In the genomic region with DNA sequence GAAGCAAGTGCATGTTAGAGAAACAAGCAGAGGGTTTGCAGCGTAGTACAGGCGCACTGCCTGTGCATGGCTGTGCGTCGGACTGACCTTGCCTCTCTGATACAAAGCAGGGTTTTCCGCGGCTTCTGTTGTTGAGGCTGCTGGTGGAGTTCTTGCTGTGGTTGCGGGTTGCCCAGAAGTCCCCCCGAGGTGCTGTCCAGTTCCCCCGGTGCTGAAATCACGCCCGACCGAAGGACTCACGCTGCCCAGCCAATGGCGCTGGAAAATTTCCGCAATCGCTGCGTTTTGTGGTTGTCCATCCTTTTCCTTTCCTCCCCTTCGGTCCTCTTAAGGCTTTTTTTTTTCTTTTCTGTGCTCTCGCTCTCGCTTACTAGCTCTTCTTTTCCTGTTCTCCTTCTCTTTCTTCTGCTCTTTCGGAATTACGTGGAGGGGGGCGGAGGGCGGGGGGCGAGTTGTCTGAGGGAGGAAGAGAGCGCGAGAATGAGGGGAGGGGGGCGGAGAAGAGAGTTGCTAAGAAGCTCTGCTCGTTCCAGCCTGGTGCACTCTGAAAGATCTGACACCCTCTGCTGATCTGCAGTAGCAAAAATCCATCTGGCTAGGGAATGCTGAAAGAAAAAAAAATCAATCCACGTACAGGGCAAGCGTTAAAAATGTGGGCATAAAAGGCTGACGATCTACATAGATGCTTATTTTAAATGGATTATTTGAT, we compare ENCODE assay signal across 9 cellular contexts. TPM values are rescaled to one million over a fixed set of nuclear protein-coding genes. Genes with fewer than 3 reads are reported as not detected.
DNase-seq lines count a peak whose midpoint lies in the region; ATAC-seq and TF ChIP-seq lines count a peak whose summit lies in the region.
"Had no signal": no experiment of that assay in that cellular context is flagged by ENCODE, and none has a peak within 500 bp of the region (broad histone marks: within the 10 kb centered on the region; RNA-seq: fewer than 3 reads in every experiment).

A gene with protein sequence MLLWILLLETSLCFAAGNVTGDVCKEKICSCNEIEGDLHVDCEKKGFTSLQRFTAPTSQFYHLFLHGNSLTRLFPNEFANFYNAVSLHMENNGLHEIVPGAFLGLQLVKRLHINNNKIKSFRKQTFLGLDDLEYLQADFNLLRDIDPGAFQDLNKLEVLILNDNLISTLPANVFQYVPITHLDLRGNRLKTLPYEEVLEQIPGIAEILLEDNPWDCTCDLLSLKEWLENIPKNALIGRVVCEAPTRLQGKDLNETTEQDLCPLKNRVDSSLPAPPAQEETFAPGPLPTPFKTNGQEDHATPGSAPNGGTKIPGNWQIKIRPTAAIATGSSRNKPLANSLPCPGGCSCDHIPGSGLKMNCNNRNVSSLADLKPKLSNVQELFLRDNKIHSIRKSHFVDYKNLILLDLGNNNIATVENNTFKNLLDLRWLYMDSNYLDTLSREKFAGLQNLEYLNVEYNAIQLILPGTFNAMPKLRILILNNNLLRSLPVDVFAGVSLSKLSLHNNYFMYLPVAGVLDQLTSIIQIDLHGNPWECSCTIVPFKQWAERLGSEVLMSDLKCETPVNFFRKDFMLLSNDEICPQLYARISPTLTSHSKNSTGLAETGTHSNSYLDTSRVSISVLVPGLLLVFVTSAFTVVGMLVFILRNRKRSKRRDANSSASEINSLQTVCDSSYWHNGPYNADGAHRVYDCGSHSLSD (minus strand): TSS at position 558 of the 709 bp plus-strand sequence. CDS start 967 bp downstream, outside the sequence.

- H3K9me3 ChIP-seq in iPS-15b (ENCODE audit: control insufficient read depth, insufficient read depth, low read length), result no peaks in the 10 kb centered on the region
- no peaks in the 10 kb centered on the region for H3K9me3 ChIP-seq in stomach smooth muscle (ENCODE audit: control insufficient read depth in 2 of 2, low read length in 2 of 2)
- no peaks in the 10 kb centered on the region for H3K9me3 ChIP-seq in Peyer's patch

- no peak for TF ChIP-seq CTCF in Peyer's patch (IDR thresholded peaks at IDR 0.05)

- TF ChIP-seq POLR2A in Peyer's patch (IDR thresholded peaks at IDR 0.05), result no peak

- H3K9ac ChIP-seq in iPS-15b (ENCODE audit: low read depth, low read length) (no peak within 1 kb of the TSS), stomach smooth muscle (ENCODE audit: low read length in 2 of 2) (no peak within 1 kb of the TSS)

- H3K36me3 Mint-ChIP-seq in activated naive CD8-positive, alpha-beta T cell treated with anti-CD3 and anti-CD28 coated beads, Interleukin-2, amount 50 U/mL, for 24 hours (ENCODE audit: low read depth), result peaks cover 2% of the 10 kb centered on the region

- H3K36me3 ChIP-seq in iPS-15b (ENCODE audit: control insufficient read depth, insufficient read depth, low read length) (no peaks in the 10 kb centered on the region), stomach smooth muscle (ENCODE audit: control insufficient read depth in 2 of 2, insufficient read depth in 2 of 2, low read length in 2 of 2) (no peaks in the 10 kb centered on the region), Peyer's patch (no peaks in the 10 kb centered on the region)

- H3K27ac Mint-ChIP-seq in activated naive CD8-positive, alpha-beta T cell treated with anti-CD3 and anti-CD28 coated beads, Interleukin-2, amount 50 U/mL, for 24 hours, result no peak within 1 kb of the TSS

- H3K4me3 ChIP-seq in iPS-15b (ENCODE audit: low read depth, low read length), result peak within 1 kb of the TSS; percentile 65
- peak within 1 kb of the TSS; percentile 37 to 52 for H3K4me3 ChIP-seq in stomach smooth muscle (ENCODE audit: low read length in 2 of 2)
- no peak within 1 kb of the TSS for H3K4me3 ChIP-seq in Peyer's patch

- H3K27me3 ChIP-seq in iPS-15b (ENCODE audit: control insufficient read depth, insufficient read depth, low read length) (peaks cover 73% of the 10 kb centered on the region), stomach smooth muscle (ENCODE audit: control insufficient read depth in 1 of 2, insufficient read depth in 2 of 2, low read length in 2 of 2) (peaks cover 42 to 44% of the 10 kb centered on the region in 2 donors), Peyer's patch (no peaks in the 10 kb centered on the region)

- peaks cover 8% of the 10 kb centered on the region for H3K4me1 ChIP-seq in iPS-15b (ENCODE audit: control insufficient read depth, insufficient read depth, low read length)
- peaks cover 17% of the 10 kb centered on the region for H3K4me1 ChIP-seq in stomach smooth muscle (ENCODE audit: control insufficient read depth, insufficient read depth, low read length)
- H3K4me1 ChIP-seq in Peyer's patch, result no peaks in the 10 kb centered on the region

- peak; percentile 1 for DNase-seq in GM04504 (ENCODE audit: low read depth)
- DNase-seq in NCI-H1092 treated with DMSO at 0.1 percent for 48 hours (lab: John Stamatoyannopoulos, UW), result peak; percentile 66
- peak; percentile 41 for DNase-seq in activated naive CD8-positive, alpha-beta T cell treated with anti-CD3 and anti-CD28 coated beads, Interleukin-2, amount 50 U/mL, for 24 hours
- no peak for DNase-seq in Peyer's patch
- no peak for DNase-seq in AML-193 (lab: John Stamatoyannopoulos, UW)

- peaks cover 10% of the 10 kb centered on the region for H3K4me1 Mint-ChIP-seq in activated naive CD8-positive, alpha-beta T cell treated with anti-CD3 and anti-CD28 coated beads, Interleukin-2, amount 50 U/mL, for 24 hours

- H3K27ac ChIP-seq in stomach smooth muscle (ENCODE audit: low read length) (no peak within 1 kb of the TSS), Peyer's patch (no peak within 1 kb of the TSS)

- no peak within 1 kb of the TSS for H3K4me3 Mint-ChIP-seq in activated naive CD8-positive, alpha-beta T cell treated with anti-CD3 and anti-CD28 coated beads, Interleukin-2, amount 50 U/mL, for 24 hours

- ATAC-seq in activated naive CD8-positive, alpha-beta T cell treated with anti-CD3 and anti-CD28 coated beads, Interleukin-2, amount 50 U/mL, for 24 hours, result peak; percentile 43
- ATAC-seq in GM18511 (IDR thresholded peaks at IDR 0.05; ENCODE audit: unreplicated experiment), result no peak

- H3K9me3 Mint-ChIP-seq in activated naive CD8-positive, alpha-beta T cell treated with anti-CD3 and anti-CD28 coated beads, Interleukin-2, amount 50 U/mL, for 24 hours, result no peaks in the 10 kb centered on the region

- H3K27me3 Mint-ChIP-seq in activated naive CD8-positive, alpha-beta T cell treated with anti-CD3 and anti-CD28 coated beads, Interleukin-2, amount 50 U/mL, for 24 hours, result peaks cover 62% of the 10 kb centered on the region

RNA-seq across cellular contexts. Expression of the gene that starts here (rescaled TPM):
- total RNA-seq in Peyer's patch, result not detected
- total RNA-seq: T-helper 1 cell treated with Interleukin-12 subunit alpha and Interleukin-12 subunit beta and Interleukin-4 antibody, amounts not matched to agents 30 ng/mL and 1 ng/mL, for 36 hours had no signal

Comparison
In these comparisons a context has a peak if more than half of its experiments do, and no peak if none do; other contexts are left out.
1. DNase-seq: peak in GM04504 (single experiment), NCI-H1092 treated with DMSO at 0.1 percent for 48 hours (single experiment) and activated naive CD8-positive, alpha-beta T cell treated with anti-CD3 and anti-CD28 coated beads, Interleukin-2, amount 50 U/mL, for 24 hours (single experiment); none in Peyer's patch (0 of 3) and AML-193 (0 of 2).
2. H3K4me3 ChIP-seq: peak in iPS-15b (single experiment) and stomach smooth muscle (2 of 2); none in Peyer's patch (0 of 4).